Comparison of ENCODE assay signal across 10 cellular contexts in the genomic region with DNA sequence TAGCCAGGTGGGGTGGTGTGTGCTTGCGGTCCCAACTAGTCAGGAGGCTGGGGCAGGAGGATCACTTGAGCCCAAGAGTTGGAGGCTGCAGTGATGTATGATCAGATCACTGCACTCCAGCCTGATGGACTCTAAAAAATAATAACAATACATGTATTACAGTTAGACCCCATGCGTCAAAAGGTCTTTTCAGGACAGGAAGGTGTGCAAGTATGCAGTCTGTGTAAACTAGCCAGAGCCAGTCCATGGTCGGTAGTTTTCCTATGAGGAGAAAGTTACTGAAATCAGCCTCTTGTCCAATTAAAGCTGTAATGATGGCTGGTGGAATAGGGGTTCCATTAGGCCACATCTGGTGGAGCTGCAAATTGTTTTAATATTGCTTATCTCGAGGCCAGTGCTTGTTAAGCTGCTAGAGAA. TPM values are rescaled to one million over a fixed set of nuclear protein-coding genes. Genes with fewer than 3 reads are reported as not detected.
DNase-seq lines count a peak whose midpoint lies in the region; ATAC-seq, FAIRE-seq and TF ChIP-seq lines count a peak whose summit lies in the region.
"Had no signal": no experiment of that assay in that cellular context is flagged by ENCODE, and none has a peak within 500 bp of the region (broad histone marks: within the 10 kb centered on the region; RNA-seq: fewer than 3 reads in every experiment).

No MANE protein-coding gene starts in this region.

- 73 to 80% methylated on average over 4 of the region's 4 CpGs for WGBS in transverse colon (ENCODE audit: low coverage in 1 of 2), 2 donors

- no peak for TF ChIP-seq POLR2A in transverse colon (IDR thresholded peaks at IDR 0.05)

- intact Hi-C loops in transverse colon (cut with DNase I; ENCODE audit: low total_unique reads): loop anchor here (5.0 kb wide), 1 partner anchor 49 kb away; no protein-coding TSS in a partner anchor

- no peak overlapping the region for H3K4me3 ChIP-seq in transverse colon
- H3K4me3 ChIP-seq: SJCRH30 had no signal

- POLR2A ChIA-PET in naive thymus-derived CD8-positive, alpha-beta T cell (lab: Charles Lee): no interaction called here

- no peak for TF ChIP-seq CTCF in brain (conservative IDR thresholded peaks at IDR 0.05)
- no peak for TF ChIP-seq CTCF in transverse colon (IDR thresholded peaks at IDR 0.05)

- peaks cover 4 to 5% of the 10 kb centered on the region in 2 donors for H3K36me3 Mint-ChIP-seq in activated T-cell treated with anti-CD3 and anti-CD28 coated beads, Interleukin-2, amount 50 U/mL, for 72 hours (ENCODE audit: insufficient read depth in 2 of 2)
- H3K36me3 Mint-ChIP-seq in brain: no peaks in the 10 kb centered on the region
- no peaks in the 10 kb centered on the region for H3K36me3 Mint-ChIP-seq in naive thymus-derived CD8-positive, alpha-beta T cell

- ATAC-seq in activated T-cell treated with anti-CD3 and anti-CD28 coated beads, Interleukin-2, amount 50 U/mL, for 72 hours (replicated peaks in 1 of 2): no peak
- no peak for ATAC-seq in naive thymus-derived CD8-positive, alpha-beta T cell
- ATAC-seq in HG03520 (IDR thresholded peaks at IDR 0.05; ENCODE audit: unreplicated experiment): no peak

- no peaks in the 10 kb centered on the region for H3K9me3 ChIP-seq in transverse colon
- H3K9me3 ChIP-seq: SJCRH30 had no signal

- peak overlapping the region; percentile 92 to 96 (median 92) for H3K27ac ChIP-seq in transverse colon
- H3K27ac ChIP-seq: SJCRH30 had no signal

- peak overlapping the region; percentile 61 to 85 for H3K4me3 Mint-ChIP-seq in activated T-cell treated with anti-CD3 and anti-CD28 coated beads, Interleukin-2, amount 50 U/mL, for 72 hours
- peak overlapping the region in 4 of 5 experiments; percentile 54 to 67 (median 60) for H3K4me3 Mint-ChIP-seq in brain
- H3K4me3 Mint-ChIP-seq in naive thymus-derived CD8-positive, alpha-beta T cell: peak overlapping the region; percentile 43 to 96 (median 70)

- DNase-seq in activated T-cell treated with anti-CD3 and anti-CD28 coated beads, Interleukin-2, amount 50 U/mL, for 72 hours: no peak
- DNase-seq in activated T-cell treated with anti-CD3 and anti-CD28 coated beads for 4 hours (no peak), transverse colon (no peak), RCC 7860 (ENCODE audit: low spot score) (no peak), glomerular visceral epithelial cell (ENCODE audit: extremely low spot score) (no peak)
- no peak for DNase-seq in naive thymus-derived CD8-positive, alpha-beta T cell
- DNase-seq: activated CD4-positive, alpha-beta T cell treated with anti-CD3 and anti-CD28 coated beads for 48 hours; SJCRH30 had no signal

- H3K9me3 Mint-ChIP-seq in activated T-cell treated with anti-CD3 and anti-CD28 coated beads, Interleukin-2, amount 50 U/mL, for 72 hours: peaks cover 0 to 3% of the 10 kb centered on the region in 2 donors
- peaks cover 0 to 7% (median 0%) of the 10 kb centered on the region in 5 experiments for H3K9me3 Mint-ChIP-seq in brain
- peaks cover 0 to 11% (median 0%) of the 10 kb centered on the region in 9 donors for H3K9me3 Mint-ChIP-seq in naive thymus-derived CD8-positive, alpha-beta T cell

- H3K27me3 Mint-ChIP-seq in activated T-cell treated with anti-CD3 and anti-CD28 coated beads, Interleukin-2, amount 50 U/mL, for 72 hours (ENCODE audit: low read depth): no peaks in the 10 kb centered on the region
- H3K27me3 Mint-ChIP-seq in brain: peaks cover 25% of the 10 kb centered on the region
- H3K27me3 Mint-ChIP-seq in naive thymus-derived CD8-positive, alpha-beta T cell: no peaks in the 10 kb centered on the region

- H3K4me1 Mint-ChIP-seq in activated T-cell treated with anti-CD3 and anti-CD28 coated beads, Interleukin-2, amount 50 U/mL, for 72 hours (ENCODE audit: low read depth): peaks cover 51% of the 10 kb centered on the region
- peaks cover 40% of the 10 kb centered on the region for H3K4me1 Mint-ChIP-seq in brain
- peaks cover 17 to 52% (median 43%) of the 10 kb centered on the region in 4 donors for H3K4me1 Mint-ChIP-seq in naive thymus-derived CD8-positive, alpha-beta T cell

- no peak for FAIRE-seq in RCC 7860 (lab: Jason Lieb, UNC)

- TF ChIP-seq EP300 in transverse colon (IDR thresholded peaks at IDR 0.05; ENCODE audit: low read depth): no peak

- H3K27ac Mint-ChIP-seq in activated T-cell treated with anti-CD3 and anti-CD28 coated beads, Interleukin-2, amount 50 U/mL, for 72 hours: peak overlapping the region; percentile 57
- H3K27ac Mint-ChIP-seq in brain: peak overlapping the region in 2 of 5 experiments; percentile 74 to 87
- peak overlapping the region in 9 of 10 donors; percentile 11 to 98 (median 82) for H3K27ac Mint-ChIP-seq in naive thymus-derived CD8-positive, alpha-beta T cell

- H3K36me3 ChIP-seq in transverse colon: no peaks in the 10 kb centered on the region
- H3K36me3 ChIP-seq: SJCRH30 had no signal

- no peaks in the 10 kb centered on the region for H3K27me3 ChIP-seq in transverse colon
- H3K27me3 ChIP-seq: SJCRH30 had no signal

- H3K4me1 ChIP-seq in transverse colon: peaks cover 21 to 58% (median 43%) of the 10 kb centered on the region in 4 donors

- in situ Hi-C loops in transverse colon (cut with MboI; ENCODE audit: low pct_ligation_motif_present in 1 of 4, low pct_unique_long_range_greater_than_20kb in 1 of 4, low sequenced_read_pairs in 3 of 4): no loop called here

RNA-seq across cellular contexts. Expression of a gene that starts 1.5 kb away (rescaled TPM):
- 10 to 100 TPM; 63.7 to 90.6 TPM for total RNA-seq in activated T-cell treated with anti-CD3 and anti-CD28 coated beads, Interleukin-2, amount 50 U/mL, for 72 hours
- polyA plus RNA-seq in brain (ENCODE audit: insufficient read depth, low read depth, low replicate concordance): 78.8 TPM
- 10 to 100 TPM; 16.0 to 17.9 TPM for total RNA-seq in naive thymus-derived CD8-positive, alpha-beta T cell
- polyA plus RNA-seq in naive thymus-derived CD8-positive, alpha-beta T cell: 100 to 1,000 TPM in 1 of 3 donors, 10 to 100 TPM in 2; 18.7 to 193 (median 19.5) TPM
- 100 to 1,000 TPM in 2 of 4 donors, 10 to 100 TPM in 2; 78.2 to 195 (median 111) TPM for total RNA-seq in transverse colon
